ENCODE assay signal across 22 cellular contexts in the genomic region with DNA sequence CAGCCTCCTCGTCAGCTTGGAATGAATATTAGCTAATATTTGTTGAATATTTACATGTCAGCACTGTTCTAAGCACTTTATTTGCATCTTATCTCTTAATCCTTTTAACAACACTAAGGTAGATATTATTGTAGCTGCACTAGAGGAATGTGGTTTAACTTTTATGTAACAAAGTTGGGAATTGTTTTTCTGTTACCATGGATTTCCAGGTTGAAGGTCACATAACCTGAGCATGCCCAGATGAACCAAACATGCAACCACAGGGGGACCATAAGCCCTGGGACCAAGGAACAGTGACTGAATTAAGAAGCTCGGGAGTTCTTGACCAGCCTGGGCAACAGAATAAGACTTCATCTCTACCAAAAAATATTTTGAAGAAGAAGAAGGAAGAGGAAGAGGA. TPM values are rescaled to one million over a fixed set of nuclear protein-coding genes. Genes with fewer than 3 reads are reported as not detected.
"Had no signal": no experiment of that assay in that cellular context is flagged by ENCODE, and none has a peak within 500 bp of the region (broad histone marks: within the 10 kb centered on the region; RNA-seq: fewer than 3 reads in every experiment).

No MANE protein-coding gene starts in this region.

- H3K36me3 Mint-ChIP-seq: naive thymus-derived CD8-positive, alpha-beta T cell; WTC11 had no signal

- FAIRE-seq: colon, frontal cortex, kidney, urothelium cell line had no signal

- H3K27me3 ChIP-seq: brain microvascular endothelial cell, tibial nerve had no signal

- ATAC-seq: left ventricle myocardium superior; naive thymus-derived CD8-positive, alpha-beta T cell; WTC11 had no signal

- H3K36me3 ChIP-seq: brain microvascular endothelial cell, tibial nerve had no signal

- DNase-seq: activated CD4-positive, alpha-beta T cell treated with anti-CD3 and anti-CD28 coated beads for 36 hours; activated CD4-positive, alpha-beta T cell treated with anti-CD3 and anti-CD28 coated beads, Interleukin-2, amount 50 U/mL, for 48 hours; activated naive CD8-positive, alpha-beta T cell treated with anti-CD3 and anti-CD28 coated beads, Interleukin-2, amount 10 ng/mL, durations not matched to agents 7 days and 5 days; anterior cingulate cortex; brain microvascular endothelial cell; central memory CD4-positive, alpha-beta T cell; head of caudate nucleus; kidney; left ventricle myocardium superior; naive thymus-derived CD8-positive, alpha-beta T cell; posterior cingulate gyrus; retina; stimulated activated CD4-positive, alpha-beta T cell treated with anti-CD3 and anti-CD28 coated beads, Interleukin-2, amount 100 ng/mL, for 24 hours; stimulated activated naive CD4-positive, alpha-beta T cell treated with Interleukin-2 at 50 U/mL for 16 hours; substantia nigra had no signal

- H3K4me3 Mint-ChIP-seq: activated CD4-positive, alpha-beta T cell treated with anti-CD3 and anti-CD28 coated beads for 36 hours; activated naive CD8-positive, alpha-beta T cell treated with anti-CD3 and anti-CD28 coated beads, Interleukin-2, amount 10 ng/mL, durations not matched to agents 7 days and 5 days; naive thymus-derived CD8-positive, alpha-beta T cell; T-helper 2 cell treated with Interferon-gamma antibody and Interleukin-4, amounts not matched to agents 5 μg/mL and 100 μg/mL, for 36 hours; WTC11 had no signal

- H3K9me3 ChIP-seq: tibial nerve had no signal

- H3K27ac Mint-ChIP-seq: activated CD4-positive, alpha-beta T cell treated with anti-CD3 and anti-CD28 coated beads for 36 hours; activated naive CD8-positive, alpha-beta T cell treated with anti-CD3 and anti-CD28 coated beads, Interleukin-2, amount 10 ng/mL, durations not matched to agents 7 days and 5 days; T-helper 2 cell treated with Interferon-gamma antibody and Interleukin-4, amounts not matched to agents 5 μg/mL and 100 μg/mL, for 36 hours; WTC11 had no signal

- H3K4me3 ChIP-seq: tibial nerve had no signal

- H3K27ac ChIP-seq: brain microvascular endothelial cell, tibial nerve had no signal

RNA-seq across cellular contexts. Expression of gene RIMS4, which starts 46.1 kb away (rescaled TPM):
- total RNA-seq: activated CD4-positive, alpha-beta T cell treated with anti-CD3 and anti-CD28 coated beads for 36 hours; activated naive CD8-positive, alpha-beta T cell treated with anti-CD3 and anti-CD28 coated beads, Interleukin-2, amount 10 ng/mL, durations not matched to agents 7 days and 5 days; epithelial cell of proximal tubule; naive thymus-derived CD8-positive, alpha-beta T cell had no signal
- polyA plus RNA-seq: naive thymus-derived CD8-positive, alpha-beta T cell had no signal
